Comparison of ENCODE assay signal across 26 cellular contexts in the genomic region with DNA sequence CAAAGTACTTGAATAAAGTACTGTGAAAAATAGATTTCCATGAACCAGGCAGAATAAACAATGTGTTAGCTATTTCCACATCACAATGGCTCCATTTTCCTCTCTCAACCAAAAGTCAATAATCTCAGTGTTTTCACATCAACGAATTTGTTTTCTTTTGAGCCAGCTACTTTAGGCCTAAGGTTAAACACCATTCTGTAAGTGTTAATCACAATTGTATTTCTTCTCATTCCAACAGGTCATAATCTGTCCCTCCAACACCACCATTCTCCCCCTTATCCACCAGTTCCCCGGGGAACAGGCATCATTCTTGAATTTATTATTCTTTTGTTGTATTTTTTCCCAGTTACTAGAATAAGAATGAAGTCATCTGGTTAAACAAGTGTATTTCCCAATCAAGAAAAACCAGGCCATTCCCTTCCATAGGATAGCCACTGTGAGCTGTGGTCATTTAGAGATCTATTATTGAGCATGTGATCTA.
DNase-seq lines count a peak whose midpoint lies in the region; ATAC-seq and TF ChIP-seq lines count a peak whose summit lies in the region.
"Had no signal": no experiment of that assay in that cellular context is flagged by ENCODE, and none has a peak within 500 bp of the region (broad histone marks: within the 10 kb centered on the region; RNA-seq: fewer than 3 reads in every experiment).

No MANE protein-coding gene starts in this region.

- no peak for TF ChIP-seq POLR2A in body of pancreas (IDR thresholded peaks at IDR 0.05)
- no peak for TF ChIP-seq POLR2A in gastrocnemius medialis (IDR thresholded peaks at IDR 0.05)

- no peak for DNase-seq in Calu3
- no peak for DNase-seq in body of pancreas
- DNase-seq in foreskin melanocyte = peak; percentile 72
- no peak for DNase-seq in osteoblast (ENCODE audit: insufficient read length, low spot score, missing footprints)
- DNase-seq in colonic mucosa = no peak
- no peak for DNase-seq in MV-4-11 (lab: John Stamatoyannopoulos, UW)
- no peak for DNase-seq in UCSD-AML1 (lab: John Stamatoyannopoulos, UW; ENCODE audit: unreplicated experiment)
- no peak for DNase-seq in gastrocnemius medialis
- DNase-seq: activated CD4-positive, alpha-beta T cell treated with anti-CD3 and anti-CD28 coated beads for 4 hours; activated naive CD4-positive, alpha-beta T cell treated with anti-CD3 and anti-CD28 coated beads for 36 hours; activated T-cell treated with anti-CD3 and anti-CD28 coated beads, Interleukin-2, amount 50 U/mL, for 4 hours; amniotic stem cell; BE2C; cortex of kidney; DMS79; GF-D8; MG63; mucosa of descending colon; NCI-H1417 treated with DMSO at 0.1 percent for 48 hours; NCI-H510A treated with DMSO at 0.1 percent for 48 hours; stimulated activated CD4-positive, alpha-beta T cell treated with anti-CD3 and anti-CD28 coated beads, Interleukin-2, amount 100 ng/mL, for 48 hours had no signal

- intact Hi-C loops in Calu3 (cut with micrococcal nuclease; ENCODE audit: unreplicated experiment) = no loop called here
- intact Hi-C loops in body of pancreas (cut with DNase I) = no loop called here
- intact Hi-C loops in colonic mucosa (cut with DNase I) = no loop called here
- intact Hi-C loops in gastrocnemius medialis (cut with DNase I; ENCODE audit: low total_unique reads) = no loop called here

- no peak for TF ChIP-seq CTCF in Calu3 (IDR thresholded peaks at IDR 0.05; ENCODE audit: unreplicated experiment)
- TF ChIP-seq CTCF in body of pancreas (IDR thresholded peaks at IDR 0.05) = no peak
- TF ChIP-seq CTCF in osteoblast (IDR thresholded peaks at IDR 0.05; ENCODE audit: extremely low read depth, low read depth, low read length) = no peak
- no peak for TF ChIP-seq CTCF in colonic mucosa (IDR thresholded peaks at IDR 0.05)
- TF ChIP-seq CTCF in gastrocnemius medialis (IDR thresholded peaks at IDR 0.05 in 4 of 5, conservative IDR thresholded peaks at IDR 0.05 in 1 of 5) = no peak

- H3K4me3 ChIP-seq in body of pancreas (no peak overlapping the region), osteoblast (ENCODE audit: insufficient read depth, low read length) (no peak overlapping the region), colonic mucosa (no peak overlapping the region), gastrocnemius medialis (no peak overlapping the region)
- H3K4me3 ChIP-seq: cardiac muscle cell, heart left ventricle, MG63, mucosa of descending colon, PC-9, prostate gland had no signal

- ATAC-seq in body of pancreas (peak; percentile 4), gastrocnemius medialis (no peak)
- ATAC-seq: activated T-cell treated with anti-CD3 and anti-CD28 coated beads, Interleukin-2, amount 50 U/mL, for 4 hours; mucosa of descending colon; stimulated activated effector memory CD8-positive, alpha-beta T cell treated with anti-CD3 and anti-CD28 coated beads, Interleukin-12 subunit alpha, Interleukin-12 subunit beta, amount 100 ng/mL, for 72 hours had no signal

- H3K79me2 ChIP-seq in osteoblast (ENCODE audit: insufficient read depth, low read length) = no peaks in the 10 kb centered on the region

- no peaks in the 10 kb centered on the region for H3K4me1 ChIP-seq in body of pancreas
- H3K4me1 ChIP-seq in osteoblast (ENCODE audit: insufficient read depth, low read length) = peaks cover 11% of the 10 kb centered on the region
- H3K4me1 ChIP-seq in colonic mucosa = no peaks in the 10 kb centered on the region
- no peaks in the 10 kb centered on the region for H3K4me1 ChIP-seq in gastrocnemius medialis
- H3K4me1 ChIP-seq: prostate gland had no signal

- BruUV-seq in Calu3 (replicated peaks; lab: Mats Ljungman, UMichigan) = no TSS peak

- H4K20me1 ChIP-seq in osteoblast (ENCODE audit: insufficient read depth, low read length) = no peaks in the 10 kb centered on the region

- no peaks in the 10 kb centered on the region for H3K9me3 Mint-ChIP-seq in Calu3 (ENCODE audit: low read depth, unreplicated experiment)
- H3K9me3 Mint-ChIP-seq: activated naive CD4-positive, alpha-beta T cell treated with anti-CD3 and anti-CD28 coated beads for 36 hours; activated T-cell treated with anti-CD3 and anti-CD28 coated beads, Interleukin-2, amount 50 U/mL, for 4 hours; stimulated activated effector memory CD8-positive, alpha-beta T cell treated with anti-CD3 and anti-CD28 coated beads, Interleukin-12 subunit alpha, Interleukin-12 subunit beta, amount 100 ng/mL, for 72 hours had no signal

- no peaks in the 10 kb centered on the region for H3K9me3 ChIP-seq in body of pancreas
- H3K9me3 ChIP-seq in osteoblast (ENCODE audit: low read depth, low read length) = no peaks in the 10 kb centered on the region
- H3K9me3 ChIP-seq in colonic mucosa = no peaks in the 10 kb centered on the region
- H3K9me3 ChIP-seq in gastrocnemius medialis = no peaks in the 10 kb centered on the region
- H3K9me3 ChIP-seq: BE2C, heart left ventricle, MG63, mucosa of descending colon, prostate gland had no signal

- peaks cover 27% of the 10 kb centered on the region for H3K4me1 Mint-ChIP-seq in Calu3 (ENCODE audit: low read depth, unreplicated experiment)
- H3K4me1 Mint-ChIP-seq: stimulated activated effector memory CD8-positive, alpha-beta T cell treated with anti-CD3 and anti-CD28 coated beads, Interleukin-12 subunit alpha, Interleukin-12 subunit beta, amount 100 ng/mL, for 72 hours had no signal

- no peaks in the 10 kb centered on the region for H3K36me3 Mint-ChIP-seq in Calu3 (ENCODE audit: insufficient read depth, unreplicated experiment)
- H3K36me3 Mint-ChIP-seq: stimulated activated effector memory CD8-positive, alpha-beta T cell treated with anti-CD3 and anti-CD28 coated beads, Interleukin-12 subunit alpha, Interleukin-12 subunit beta, amount 100 ng/mL, for 72 hours had no signal

- WGBS in body of pancreas, 2 donors = 5 to 13% methylated on average over 2 of the region's 2 CpGs

- CTCF ChIA-PET in Calu3 (lab: Charles Lee) = interaction anchor here (1.1 kb wide), 1 partner anchor 10 kb away, joined by 5 read pairs; no protein-coding TSS in a partner anchor

- H3K27ac ChIP-seq in body of pancreas (peak overlapping the region in 2 of 4 donors; percentile 13 to 24), osteoblast (ENCODE audit: low read depth, low read length) (peak overlapping the region; percentile 30), colonic mucosa (no peak overlapping the region), gastrocnemius medialis (no peak overlapping the region)
- H3K27ac ChIP-seq: cardiac muscle cell, PC-9, prostate gland had no signal

- H2AFZ ChIP-seq in osteoblast (ENCODE audit: low read length) = peak overlapping the region; percentile 24
- H2AFZ ChIP-seq: PC-9 had no signal

- peak overlapping the region; percentile 75 for H3K27ac Mint-ChIP-seq in Calu3 (ENCODE audit: unreplicated experiment)
- H3K27ac Mint-ChIP-seq: activated naive CD4-positive, alpha-beta T cell treated with anti-CD3 and anti-CD28 coated beads for 36 hours; stimulated activated effector memory CD8-positive, alpha-beta T cell treated with anti-CD3 and anti-CD28 coated beads, Interleukin-12 subunit alpha, Interleukin-12 subunit beta, amount 100 ng/mL, for 72 hours had no signal

- H3K4me3 Mint-ChIP-seq in Calu3 (ENCODE audit: low read depth, unreplicated experiment) = no peak overlapping the region
- H3K4me3 Mint-ChIP-seq: activated naive CD4-positive, alpha-beta T cell treated with anti-CD3 and anti-CD28 coated beads for 36 hours; activated T-cell treated with anti-CD3 and anti-CD28 coated beads, Interleukin-2, amount 50 U/mL, for 4 hours; stimulated activated effector memory CD8-positive, alpha-beta T cell treated with anti-CD3 and anti-CD28 coated beads, Interleukin-12 subunit alpha, Interleukin-12 subunit beta, amount 100 ng/mL, for 72 hours had no signal

- in situ Hi-C loops in gastrocnemius medialis (cut with MboI; ENCODE audit: low sequenced_read_pairs in 4 of 4) = loop anchor here in 1 of 4 donors (10.0 kb wide), 1 partner anchor 55 kb away; no protein-coding TSS in a partner anchor

- no peaks in the 10 kb centered on the region for H3K27me3 ChIP-seq in body of pancreas
- no peaks in the 10 kb centered on the region for H3K27me3 ChIP-seq in osteoblast (ENCODE audit: insufficient read depth, low read length)
- H3K27me3 ChIP-seq in colonic mucosa = no peaks in the 10 kb centered on the region
- no peaks in the 10 kb centered on the region for H3K27me3 ChIP-seq in gastrocnemius medialis
- H3K27me3 ChIP-seq: BE2C, cardiac muscle cell, heart left ventricle, MG63 had no signal

- H3K4me2 ChIP-seq in osteoblast (ENCODE audit: insufficient read depth, low read length) = no peak overlapping the region
- H3K4me2 ChIP-seq: PC-9 had no signal

- H3K9ac ChIP-seq in colonic mucosa (ENCODE audit: low read depth in 2 of 2, low read length in 2 of 2) = no peak overlapping the region

- no peaks in the 10 kb centered on the region for H3K36me3 ChIP-seq in body of pancreas (replicated peaks in 1 of 2; ENCODE audit: insufficient read depth in 1 of 2, low read depth in 2 of 2)
- no peaks in the 10 kb centered on the region for H3K36me3 ChIP-seq in osteoblast (ENCODE audit: insufficient read depth, low read length)
- no peaks in the 10 kb centered on the region for H3K36me3 ChIP-seq in colonic mucosa
- no peaks in the 10 kb centered on the region for H3K36me3 ChIP-seq in gastrocnemius medialis
- H3K36me3 ChIP-seq: BE2C, cardiac muscle cell, heart left ventricle, MG63, prostate gland had no signal

- no peaks in the 10 kb centered on the region for H3K27me3 Mint-ChIP-seq in Calu3 (ENCODE audit: unreplicated experiment)
